ENCODE assay signal across 4 cellular contexts in genomic region chr7:152048051-152048450, GRCh38.
"Had no signal": no experiment of that assay in that cellular context is flagged by ENCODE, and none has a peak within 500 bp of the region (broad histone marks: within the 10 kb centered on the region; RNA-seq: fewer than 3 reads in every experiment).

No MANE protein-coding gene starts in this region.

- H3K4me3 ChIP-seq: GM23248, GM23338, HAP-1 had no signal

- ATAC-seq: GM23338, HCT116 had no signal

- H3K27ac ChIP-seq: GM23248 had no signal

- H3K36me3 ChIP-seq: HAP-1 had no signal
